In genomic region chr13:27170221-27170520, GRCh38 we compare ENCODE assay signal across 8 cellular contexts. TPM values are rescaled to one million over a fixed set of nuclear protein-coding genes. Genes with fewer than 3 reads are reported as not detected.
DNase-seq lines count a peak whose midpoint lies in the region; ATAC-seq and TF ChIP-seq lines count a peak whose summit lies in the region.

No MANE protein-coding gene starts in this region.

- no peaks in the 10 kb centered on the region for H3K36me3 ChIP-seq in OCI-LY7 (ENCODE audit: insufficient read depth, low read length)
- H3K36me3 ChIP-seq in endocrine pancreas (ENCODE audit: control insufficient read depth, insufficient read depth, low read length): no peaks in the 10 kb centered on the region
- H3K36me3 ChIP-seq in neutrophil: no peaks in the 10 kb centered on the region

- peak overlapping the region; percentile 96 for H3K4me2 ChIP-seq in OCI-LY7 (ENCODE audit: low read length)

- H3K9me3 ChIP-seq in OCI-LY7 (ENCODE audit: low read length) (no peaks in the 10 kb centered on the region), endocrine pancreas (ENCODE audit: control insufficient read depth, low read length) (no peaks in the 10 kb centered on the region), neutrophil (no peaks in the 10 kb centered on the region)

- H2AFZ ChIP-seq in OCI-LY7 (ENCODE audit: low read length): peak overlapping the region; percentile 56; the same call in 1 of the 2 replicates

- H3K4me1 ChIP-seq in OCI-LY7 (ENCODE audit: insufficient read depth, low read length, poor library complexity, severe bottlenecking): peaks cover 45% of the 10 kb centered on the region
- H3K4me1 ChIP-seq in endocrine pancreas (ENCODE audit: control insufficient read depth, insufficient read depth, low read length): peaks cover 23% of the 10 kb centered on the region
- peaks cover 8 to 11% of the 10 kb centered on the region in 2 experiments for H3K4me1 ChIP-seq in neutrophil (ENCODE audit: control insufficient read depth in 1 of 2, insufficient read depth in 1 of 2, low read depth in 1 of 2, low read length in 1 of 2)

- peaks cover 57% of the 10 kb centered on the region for H3K79me2 ChIP-seq in OCI-LY7 (ENCODE audit: insufficient read depth, low read depth, low read length)

- H3K27me3 ChIP-seq in endocrine pancreas (ENCODE audit: control insufficient read depth, insufficient read depth, low read length): no peaks in the 10 kb centered on the region
- H3K27me3 ChIP-seq in neutrophil: peaks cover 5% of the 10 kb centered on the region

- POLR2A ChIA-PET in OCI-LY7 (lab: Charles Lee): interaction anchor here (0.6 to 0.7 kb wide), 2 partner anchors 57 to 108 kb away, joined by 3 to 6 read pairs; no protein-coding TSS in a partner anchor
- POLR2A ChIA-PET in HEK293T (lab: Yijun Ruan, JAX): interaction anchor here (0.8 to 0.9 kb wide), 2 partner anchors 45 to 108 kb away, joined by 3 to 5 read pairs; no protein-coding TSS in a partner anchor

- H3K4me3 ChIP-seq in OCI-LY7 (ENCODE audit: low read depth, low read length, poor library complexity, severe bottlenecking) (peak overlapping the region; percentile 84), endocrine pancreas (ENCODE audit: control insufficient read depth, insufficient read depth, low read length) (peak overlapping the region; percentile 74), neutrophil (ENCODE audit: low read depth in 1 of 2, low read length in 1 of 2) (peak overlapping the region in 1 of 2 experiments; percentile 61)

- no peak for TF ChIP-seq CTCF in GM20000 (IDR thresholded peaks at IDR 0.05; ENCODE audit: extremely low read depth, missing control alignments)
- no peak for TF ChIP-seq CTCF in OCI-LY7 (conservative IDR thresholded peaks at IDR 0.05; ENCODE audit: low read length)
- no peak for TF ChIP-seq CTCF in neutrophil (IDR thresholded peaks at IDR 0.05)

- H3K27ac ChIP-seq in OCI-LY7 (ENCODE audit: low read depth, low read length, poor library complexity, severe bottlenecking): peak overlapping the region; percentile 40
- peak overlapping the region; percentile 82 for H3K27ac ChIP-seq in neutrophil
- no peak overlapping the region for H3K27ac ChIP-seq in substantia nigra (ENCODE audit: low read depth, low read length, poor library complexity, severe bottlenecking)

- BruUV-seq in OCI-LY7 (replicated peaks; lab: Mats Ljungman, UMichigan): no TSS peak

- H3K9ac ChIP-seq in endocrine pancreas (ENCODE audit: control insufficient read depth, insufficient read depth, low read length): no peak overlapping the region

- intact Hi-C loops in OCI-LY7 (cut with micrococcal nuclease; ENCODE audit: unreplicated experiment): loop anchor here (2.0 to 10.0 kb wide), 5 partner anchors 169 to 1885 kb away; partner anchors contain the start of genes MTIF3 and MTMR6

- H3K9me2 ChIP-seq in OCI-LY7 (ENCODE audit: insufficient read depth, low read length): no peaks in the 10 kb centered on the region

- peaks cover 29% of the 10 kb centered on the region for H4K20me1 ChIP-seq in OCI-LY7 (ENCODE audit: insufficient read depth, low read length)

- CTCF ChIA-PET in OCI-LY7 (lab: Charles Lee; ENCODE audit: unreplicated experiment) (interaction anchor here (1.0 kb wide), 1 partner anchor 8 kb away, joined by 3 read pairs; no protein-coding TSS in a partner anchor), HEK293T (lab: Yijun Ruan, JAX) (interaction anchor here (0.8 kb wide), 1 partner anchor 147 kb away, joined by 3 read pairs; no protein-coding TSS in a partner anchor)

- ATAC-seq in GM18520 (IDR thresholded peaks at IDR 0.05; ENCODE audit: unreplicated experiment): no peak

- DNase-seq in GM20000 (ENCODE audit: low spot score): peak; percentile 67
- DNase-seq in OCI-LY7 (ENCODE audit: low spot score): peak; percentile 27
- DNase-seq in HEK293T (ENCODE audit: extremely low spot score): no peak
- no peak for DNase-seq in NCI-H2029 treated with DMSO at 0.1 percent for 48 hours (lab: John Stamatoyannopoulos, UW)
- no peak for DNase-seq in substantia nigra (lab: John Stamatoyannopoulos, UW)

TF ChIP-seq in HEK293T, 16 proteins besides CTCF, POLR2A, EP300 and RAD21:
- TF ChIP-seq FOXM1 (IDR thresholded peaks at IDR 0.05; ENCODE audit: borderline replicate concordance): no peak
- TF ChIP-seq ZNF384 (IDR thresholded peaks at IDR 0.05): no peak
- TF ChIP-seq L3MBTL2 (conservative IDR thresholded peaks at IDR 0.05): no peak
- no peak for TF ChIP-seq SUZ12 (IDR thresholded peaks at IDR 0.05)
- TF ChIP-seq CTBP1 (IDR thresholded peaks at IDR 0.05; ENCODE audit: borderline replicate concordance): no peak
- TF ChIP-seq ELF4 (IDR thresholded peaks at IDR 0.05): no peak
- TF ChIP-seq ARNT (IDR thresholded peaks at IDR 0.05): no peak
- TF ChIP-seq FOXA1 (IDR thresholded peaks at IDR 0.05): no peak
- TF ChIP-seq SP1 (IDR thresholded peaks at IDR 0.05): no peak
- no peak for TF ChIP-seq TARDBP (IDR thresholded peaks at IDR 0.05)
- no peak for TF ChIP-seq PKNOX1 (IDR thresholded peaks at IDR 0.05)
- TF ChIP-seq NFRKB (IDR thresholded peaks at IDR 0.05): no peak

RNA-seq across cellular contexts. Expression of gene USP12, which starts 1.4 kb away (rescaled TPM):
- total RNA-seq in OCI-LY7 (2014; rRNA removed; shearing (Covaris generic)): 9.9 and 11.5 TPM in 2 replicates
- total RNA-seq in OCI-LY7 (2022): 27.6 and 28.0 TPM in 2 replicates

Comparison
In these comparisons a context has a peak if more than half of its experiments do, and no peak if none do; other contexts are left out.
1. DNase-seq: peak in GM20000 (single experiment) and OCI-LY7 (single experiment); none in HEK293T (single experiment), NCI-H2029 treated with DMSO at 0.1 percent for 48 hours (single experiment) and substantia nigra (0 of 49).